Comparison of ENCODE assay signal across 9 cellular contexts in genomic region chr11:78432058-78432515, GRCh38. TPM values are rescaled to one million over a fixed set of nuclear protein-coding genes. Genes with fewer than 3 reads are reported as not detected.
DNase-seq lines count a peak whose midpoint lies in the region; ATAC-seq and TF ChIP-seq lines count a peak whose summit lies in the region.
"Had no signal": no experiment of that assay in that cellular context is flagged by ENCODE, and none has a peak within 500 bp of the region (broad histone marks: within the 10 kb centered on the region; RNA-seq: fewer than 3 reads in every experiment).

No MANE protein-coding gene starts in this region.

- WGBS in heart left ventricle, 4 donors = 79 to 88% (median 84%) methylated on average over 4 of the region's 4 CpGs
- 70 to 93% methylated on average over 4 of the region's 4 CpGs for WGBS in testis, 2 donors

- H3K4me3 ChIP-seq in Panc1 (ENCODE audit: low read depth in 2 of 2, low read length in 2 of 2) (no peak overlapping the region), heart left ventricle (no peak overlapping the region), uterus (no peak overlapping the region), testis (no peak overlapping the region)

- POLR2A ChIA-PET in Panc1 (lab: Charles Lee) = no interaction called here

- in situ Hi-C loops in Panc1 (cut with HindIII; ENCODE audit: low pct_unique_long_range_greater_than_20kb, low sequenced_read_pairs) = no loop called here

- TF ChIP-seq CTCF in Panc1 (IDR thresholded peaks at IDR 0.05) (peak; percentile 79), heart left ventricle (IDR thresholded peaks at IDR 0.05) (peak; percentile 32 to 62 (median 49)), uterus (IDR thresholded peaks at IDR 0.05) (peak in 3 of 4 experiments; percentile 24 to 47 (median 33)), testis (IDR thresholded peaks at IDR 0.05) (peak in 1 of 3 experiments; percentile 19)

- H3K27me3 ChIP-seq in Panc1 (ENCODE audit: control insufficient read depth, insufficient read depth, low read length) = no peaks in the 10 kb centered on the region
- H3K27me3 ChIP-seq in heart left ventricle = no peaks in the 10 kb centered on the region
- H3K27me3 ChIP-seq in uterus = no peaks in the 10 kb centered on the region
- H3K27me3 ChIP-seq in testis = no peaks in the 10 kb centered on the region

- H3K4me1 ChIP-seq in Panc1 (ENCODE audit: control insufficient read depth, insufficient read depth, low read length) = no peaks in the 10 kb centered on the region
- H3K4me1 ChIP-seq in heart left ventricle = peaks cover 0 to 16% (median 0%) of the 10 kb centered on the region in 12 donors
- H3K4me1 ChIP-seq in uterus = no peaks in the 10 kb centered on the region
- H3K4me1 ChIP-seq in testis = no peaks in the 10 kb centered on the region

- TF ChIP-seq POLR2A in heart left ventricle (IDR thresholded peaks at IDR 0.05) (no peak), uterus (IDR thresholded peaks at IDR 0.05) (no peak), testis (IDR thresholded peaks at IDR 0.05) (no peak)

- H3K27ac Mint-ChIP-seq in activated naive CD4-positive, alpha-beta T cell treated with anti-CD3 and anti-CD28 coated beads, Interleukin-2, amount 50 U/mL, for 72 hours = no peak overlapping the region

- peak; percentile 12 for DNase-seq in activated naive CD4-positive, alpha-beta T cell treated with anti-CD3 and anti-CD28 coated beads, Interleukin-2, amount 50 U/mL, for 16 hours
- no peak for DNase-seq in activated naive CD4-positive, alpha-beta T cell treated with anti-CD3 and anti-CD28 coated beads, Interleukin-2, amount 50 U/mL, for 72 hours (ENCODE audit: low spot score in 2 of 2)
- no peak for DNase-seq in Panc1 (ENCODE audit: low read depth, low spot score)
- DNase-seq in heart left ventricle = no peak
- DNase-seq in uterus = peak; percentile 47 to 55
- no peak for DNase-seq in testis
- DNase-seq in NCI-H524 treated with DMSO at 0.1 percent for 48 hours (lab: John Stamatoyannopoulos, UW) = no peak
- no peak for DNase-seq in stimulated activated CD4-positive, alpha-beta T cell treated with anti-CD3 and anti-CD28 coated beads, Interleukin-4, amount 100 ng/mL, for 4 hours
- DNase-seq: NCI-H1048 had no signal

- intact Hi-C loops in Panc1 (cut with micrococcal nuclease; ENCODE audit: unreplicated experiment) = no loop called here
- intact Hi-C loops in heart left ventricle (cut with DNase I) = loop anchor here in 1 of 10 donors (5.0 kb wide), 1 partner anchor 205 kb away; no protein-coding TSS in a partner anchor
- intact Hi-C loops in uterus (cut with DNase I; ENCODE audit: low total_unique reads) = no loop called here
- intact Hi-C loops in testis (cut with DNase I; ENCODE audit: low total_unique reads) = no loop called here

- no peaks in the 10 kb centered on the region for H3K36me3 Mint-ChIP-seq in activated naive CD4-positive, alpha-beta T cell treated with anti-CD3 and anti-CD28 coated beads, Interleukin-2, amount 50 U/mL, for 72 hours

- CTCF ChIA-PET in Panc1 (lab: Charles Lee) = interaction anchor here (0.6 to 1.5 kb wide), 4 partner anchors 45 to 204 kb away, joined by 5 to 15 read pairs (median 8); no protein-coding TSS in a partner anchor

- H3K9me3 Mint-ChIP-seq in activated naive CD4-positive, alpha-beta T cell treated with anti-CD3 and anti-CD28 coated beads, Interleukin-2, amount 50 U/mL, for 72 hours = no peaks in the 10 kb centered on the region

- ATAC-seq in activated naive CD4-positive, alpha-beta T cell treated with anti-CD3 and anti-CD28 coated beads, Interleukin-2, amount 50 U/mL, for 72 hours = no peak
- ATAC-seq in Panc1 (no peak), heart left ventricle (peak in 2 of 4 donors; percentile 34 to 42)

- BruUV-seq in Panc1 (replicated peaks; lab: Mats Ljungman, UMichigan) = no TSS peak

- H3K27ac ChIP-seq in Panc1 (ENCODE audit: low read length) (no peak overlapping the region), heart left ventricle (no peak overlapping the region), uterus (peak overlapping the region; percentile 23 to 43), testis (no peak overlapping the region)

- H3K36me3 ChIP-seq in Panc1 (ENCODE audit: control insufficient read depth, insufficient read depth, low read length) = no peaks in the 10 kb centered on the region
- H3K36me3 ChIP-seq in heart left ventricle = peaks cover 0 to 4% (median 0%) of the 10 kb centered on the region in 9 donors
- no peaks in the 10 kb centered on the region for H3K36me3 ChIP-seq in uterus
- H3K36me3 ChIP-seq in testis (ENCODE audit: low read depth, missing control alignments) = no peaks in the 10 kb centered on the region

- H3K9me3 ChIP-seq in Panc1 (ENCODE audit: control insufficient read depth, insufficient read depth, low read depth, low read length) (no peaks in the 10 kb centered on the region), heart left ventricle (no peaks in the 10 kb centered on the region), uterus (no peaks in the 10 kb centered on the region), testis (no peaks in the 10 kb centered on the region)

RNA-seq across cellular contexts. Expression of gene GAB2, which starts 14.5 kb away (rescaled TPM):
- total RNA-seq in activated naive CD4-positive, alpha-beta T cell treated with anti-CD3 and anti-CD28 coated beads, Interleukin-2, amount 50 U/mL, for 72 hours = 1 to 10 TPM; 2.8 to 5.0 TPM
- total RNA-seq in Panc1 (2021; ENCODE audit: unreplicated experiment) (10.0 TPM), heart left ventricle (10 to 100 TPM; 25.6 to 53.0 (median 32.0) TPM), uterus (10 to 100 TPM; 15.9 to 82.3 (median 21.1) TPM), testis (10 to 100 TPM in 1 of 2 donors, 1 to 10 TPM in 1; 9.2 to 10.9 TPM)
- polyA plus RNA-seq in Panc1 (2012; ENCODE audit: insufficient read length) = 5.8 TPM
- polyA plus RNA-seq in heart left ventricle (10 to 100 TPM in 1 of 2 donors, 1 to 10 TPM in 1; 6.1 to 19.3 TPM), testis (ENCODE audit: insufficient read depth, low read depth, low replicate concordance) (14.3 TPM)

Comparison
In these comparisons a context has a peak if more than half of its experiments do, and no peak if none do; other contexts are left out.
1. DNase-seq: peak in activated naive CD4-positive, alpha-beta T cell treated with anti-CD3 and anti-CD28 coated beads, Interleukin-2, amount 50 U/mL, for 16 hours (single experiment) and uterus (2 of 2); none in activated naive CD4-positive, alpha-beta T cell treated with anti-CD3 and anti-CD28 coated beads, Interleukin-2, amount 50 U/mL, for 72 hours (0 of 2), Panc1 (single experiment), heart left ventricle (0 of 5), testis (single experiment), NCI-H524 treated with DMSO at 0.1 percent for 48 hours (single experiment) and stimulated activated CD4-positive, alpha-beta T cell treated with anti-CD3 and anti-CD28 coated beads, Interleukin-4, amount 100 ng/mL, for 4 hours (0 of 2).
2. H3K27ac ChIP-seq: peak in uterus (2 of 2); none in Panc1 (single experiment), heart left ventricle (0 of 12) and testis (0 of 2).